26 cellular contexts compared by ENCODE assay signal in genomic region chrY:8335299-8335835, GRCh38.
DNase-seq lines count a peak whose midpoint lies in the region; ATAC-seq, FAIRE-seq and TF ChIP-seq lines count a peak whose summit lies in the region.
"Had no signal": no experiment of that assay in that cellular context is flagged by ENCODE, and none has a peak within 500 bp of the region (broad histone marks: within the 10 kb centered on the region; RNA-seq: fewer than 3 reads in every experiment).

No MANE protein-coding gene starts in this region.

- POLR2A ChIA-PET in HepG2 (lab: Yijun Ruan, JAX), result no interaction called here

- no peaks in the 10 kb centered on the region for H3K4me1 Mint-ChIP-seq in activated T-cell treated with anti-CD3 and anti-CD28 coated beads, Interleukin-2, amount 50 U/mL, for 24 hours (ENCODE audit: low read depth)
- H3K4me1 Mint-ChIP-seq: CD4-positive, alpha-beta memory T cell had no signal

- FAIRE-seq in bronchial epithelial cell (lab: Jason Lieb, UNC) (no peak), HepG2 (lab: Jason Lieb, UNC) (no peak)
- FAIRE-seq: A549 had no signal

- no peak overlapping the region for H2AFZ ChIP-seq in HepG2 (ENCODE audit: low read length)

- in situ Hi-C loops in HepG2 (cut with HindIII; ENCODE audit: extremely low pct_ligation_motif_present, low pct_unique_long_range_greater_than_20kb), result no loop called here

- H3K36me3 Mint-ChIP-seq in activated T-cell treated with anti-CD3 and anti-CD28 coated beads, Interleukin-2, amount 50 U/mL, for 24 hours (ENCODE audit: low read depth), result no peaks in the 10 kb centered on the region
- H3K36me3 Mint-ChIP-seq: CD4-positive, alpha-beta memory T cell had no signal

- BruUV-seq in HepG2 (replicated peaks; lab: Mats Ljungman, UMichigan), result no TSS peak

- no peak overlapping the region for H3K4me2 ChIP-seq in HepG2 (ENCODE audit: low read depth, low read length)
- H3K4me2 ChIP-seq: A549 had no signal

- no peak overlapping the region for H3K27ac ChIP-seq in HepG2 (ENCODE audit: extremely low read length, insufficient read depth, low read length)
- H3K27ac ChIP-seq: A549 had no signal

- no peak overlapping the region for H3K4me3 Mint-ChIP-seq in activated T-cell treated with anti-CD3 and anti-CD28 coated beads, Interleukin-2, amount 50 U/mL, for 24 hours
- H3K4me3 Mint-ChIP-seq: CD4-positive, alpha-beta memory T cell; HFFc6 had no signal

- TF ChIP-seq RAD21 in HepG2 (CRISPR knock-in tag; IDR thresholded peaks at IDR 0.05), result no peak

- no peaks in the 10 kb centered on the region for H3K4me1 ChIP-seq in HepG2 (ENCODE audit: insufficient read depth, low read length)
- H3K4me1 ChIP-seq: A549, HAP-1 had no signal

- CTCF ChIA-PET in HepG2 (lab: Yijun Ruan, JAX; ENCODE audit: low intra/inter-chr PET ratio, low total read pairs), result no interaction called here

- TF ChIP-seq CTCF in bronchial epithelial cell (IDR thresholded peaks at IDR 0.05; ENCODE audit: insufficient read depth, low read length, severe bottlenecking), result no peak
- TF ChIP-seq CTCF in HepG2 (CRISPR knock-in tag; IDR thresholded peaks at IDR 0.05), result no peak

- H3K27me3 Mint-ChIP-seq in activated T-cell treated with anti-CD3 and anti-CD28 coated beads, Interleukin-2, amount 50 U/mL, for 24 hours, result no peaks in the 10 kb centered on the region
- H3K27me3 Mint-ChIP-seq: CD4-positive, alpha-beta memory T cell had no signal

- H3K79me2 ChIP-seq in HepG2 (ENCODE audit: insufficient read depth, low read length), result no peaks in the 10 kb centered on the region

- no peak for ATAC-seq in HepG2
- ATAC-seq: A549, PC-3 had no signal

- TF ChIP-seq EP300 in HepG2 (IDR thresholded peaks at IDR 0.05; ENCODE audit: low read depth in 2 of 2, low read length in 2 of 2), result no peak
- no peak for TF ChIP-seq EP300 in HepG2 (CRISPR knock-in tag; IDR thresholded peaks at IDR 0.05; ENCODE audit: borderline replicate concordance)

- H3K27ac Mint-ChIP-seq in activated T-cell treated with anti-CD3 and anti-CD28 coated beads, Interleukin-2, amount 50 U/mL, for 24 hours, result no peak overlapping the region
- H3K27ac Mint-ChIP-seq: CD4-positive, alpha-beta memory T cell; HFFc6 had no signal

- no peak for TF ChIP-seq POLR2A in HepG2 (IDR thresholded peaks at IDR 0.05; ENCODE audit: insufficient read depth in 1 of 2, low read depth in 2 of 2, low read length in 2 of 2)

- H3K4me3 ChIP-seq in bronchial epithelial cell (ENCODE audit: low read depth, low read length) (no peak overlapping the region), HepG2 (replicated peaks in 1 of 3; ENCODE audit: insufficient read depth in 1 of 3, low read depth in 2 of 3, low read length in 3 of 3) (no peak overlapping the region)
- H3K4me3 ChIP-seq: A549, HAP-1, MG63 had no signal

- DNase-seq in activated T-cell treated with anti-CD3 and anti-CD28 coated beads for 24 hours (ENCODE audit: low read depth) (peak; percentile 1), bronchial epithelial cell (ENCODE audit: low read depth) (peak; percentile 45), HepG2 (ENCODE audit: low spot score) (no peak)
- no peak for DNase-seq in activated T-cell treated with anti-CD3 and anti-CD28 coated beads, Interleukin-2, amount 50 U/mL, for 24 hours
- peak; percentile 3 for DNase-seq in stimulated activated CD4-positive, alpha-beta T cell treated with anti-CD3 and anti-CD28 coated beads, Interleukin-4, amount 100 ng/mL, for 24 hours
- no peak for DNase-seq in stimulated activated CD4-positive, alpha-beta T cell treated with anti-CD3 and anti-CD28 coated beads, Interleukin-12 subunit alpha, Interleukin-12 subunit beta, amount 100 ng/mL, for 4 hours
- no peak for DNase-seq in effector CD8-positive, alpha-beta T cell (lab: John Stamatoyannopoulos, UW)
- DNase-seq: AML-193; C1 segment of cervical spinal cord; CD4-positive, alpha-beta memory T cell; COR-L47; DMS53; GOT3; HFFc6; IMR-90; KG1; MG63; NCI-H1694; NCI-H2029 treated with DMSO at 0.1 percent for 48 hours; NCI-H446 treated with DMSO at 0.1 percent for 48 hours; NCI-H526; NCI-H82; NK-92 treated with Interleukin-12 subunit alpha and Interleukin-12 subunit beta, amount 100 ng/mL, for 24 hours; PC-3 had no signal

- no peaks in the 10 kb centered on the region for H4K20me1 ChIP-seq in HepG2 (ENCODE audit: insufficient read depth, low read length)

- H3K9me3 ChIP-seq in HepG2 (ENCODE audit: low read length), result peaks cover 27% of the 10 kb centered on the region
- H3K9me3 ChIP-seq: A549, HAP-1, MG63 had no signal

- H3K27me3 ChIP-seq in bronchial epithelial cell (ENCODE audit: control insufficient read depth, insufficient read depth, low read length) (no peaks in the 10 kb centered on the region), HepG2 (ENCODE audit: control insufficient read depth in 1 of 2, insufficient read depth in 2 of 2, low read length in 2 of 2) (no peaks in the 10 kb centered on the region)
- H3K27me3 ChIP-seq: MG63 had no signal

- intact Hi-C loops in HepG2 (cut with micrococcal nuclease; ENCODE audit: unreplicated experiment), result no loop called here

- H3K9me3 Mint-ChIP-seq in activated T-cell treated with anti-CD3 and anti-CD28 coated beads, Interleukin-2, amount 50 U/mL, for 24 hours, result no peaks in the 10 kb centered on the region
- H3K9me3 Mint-ChIP-seq: CD4-positive, alpha-beta memory T cell had no signal

- H3K9ac ChIP-seq in HepG2 (ENCODE audit: insufficient read depth, low read depth, low read length), result no peak overlapping the region

- H3K36me3 ChIP-seq in bronchial epithelial cell (ENCODE audit: control insufficient read depth, insufficient read depth, low read length) (no peaks in the 10 kb centered on the region), HepG2 (replicated peaks in 1 of 2; ENCODE audit: control insufficient read depth in 1 of 2, insufficient read depth in 2 of 2, low read length in 2 of 2) (no peaks in the 10 kb centered on the region)
- H3K36me3 ChIP-seq: HAP-1, MG63 had no signal

TF ChIP-seq in HepG2, 621 proteins besides CTCF, POLR2A, EP300 and RAD21 (continues in another document):
- TF ChIP-seq SAFB2 (CRISPR knock-in tag; IDR thresholded peaks at IDR 0.05; ENCODE audit: borderline replicate concordance, low read depth) (no peak), GTF3A (CRISPR knock-in tag; conservative IDR thresholded peaks at IDR 0.05) (no peak), NFAT5 (CRISPR knock-in tag; IDR thresholded peaks at IDR 0.05) (no peak), NFE2L1 (CRISPR knock-in tag; IDR thresholded peaks at IDR 0.05; ENCODE audit: borderline replicate concordance) (no peak), ZNF496 (CRISPR knock-in tag; IDR thresholded peaks at IDR 0.05; ENCODE audit: insufficient replicate concordance) (no peak), ZNF17 (CRISPR knock-in tag; IDR thresholded peaks at IDR 0.05) (no peak), SSRP1 (CRISPR knock-in tag; IDR thresholded peaks at IDR 0.05) (no peak), ZNF775 (CRISPR knock-in tag; IDR thresholded peaks at IDR 0.05; ENCODE audit: borderline replicate concordance) (no peak), KAT2B (IDR thresholded peaks at IDR 0.05; ENCODE audit: borderline replicate concordance, low read depth, low read length) (no peak), GMEB2 (CRISPR knock-in tag; IDR thresholded peaks at IDR 0.05; ENCODE audit: low read depth) (no peak), KLF11 (CRISPR knock-in tag; IDR thresholded peaks at IDR 0.05) (no peak)

Comparison
In these comparisons a context has a peak if more than half of its experiments do, and no peak if none do; other contexts are left out.
1. DNase-seq: peak in activated T-cell treated with anti-CD3 and anti-CD28 coated beads for 24 hours (single experiment), stimulated activated CD4-positive, alpha-beta T cell treated with anti-CD3 and anti-CD28 coated beads, Interleukin-4, amount 100 ng/mL, for 24 hours (single experiment) and bronchial epithelial cell (single experiment); none in activated T-cell treated with anti-CD3 and anti-CD28 coated beads, Interleukin-2, amount 50 U/mL, for 24 hours (single experiment), stimulated activated CD4-positive, alpha-beta T cell treated with anti-CD3 and anti-CD28 coated beads, Interleukin-12 subunit alpha, Interleukin-12 subunit beta, amount 100 ng/mL, for 4 hours (single experiment), effector CD8-positive, alpha-beta T cell (single experiment) and HepG2 (single experiment).